In the genomic region with DNA sequence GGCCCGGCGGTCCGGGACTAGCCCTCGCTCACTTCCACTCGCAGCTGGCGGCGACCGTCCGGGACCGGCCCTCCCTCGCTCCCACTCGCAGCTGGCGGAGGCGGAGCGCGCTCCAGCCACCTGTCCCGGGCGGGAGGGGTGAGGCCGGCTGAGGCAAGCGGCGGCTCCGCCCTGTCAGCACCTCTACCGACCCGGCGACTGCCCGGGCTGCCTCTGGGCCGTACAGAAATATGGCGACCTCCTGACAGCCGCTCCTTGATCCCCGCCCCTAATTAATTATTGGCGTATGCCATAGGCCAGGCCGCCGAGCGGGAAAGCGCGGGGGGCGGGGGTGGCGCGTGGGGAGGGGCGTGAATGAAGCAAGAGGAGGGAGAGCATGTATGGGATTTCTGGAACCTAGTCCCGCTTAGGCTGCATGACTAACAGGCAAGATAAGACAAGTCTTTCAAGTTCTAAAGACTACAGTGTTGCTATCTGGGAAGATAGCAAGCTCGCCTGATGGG, we compare ENCODE assay signal across 1 cellular context.
TF ChIP-seq lines count a peak whose summit lies in the region.

TSS of gene MORC4 (minus strand) at position 200 of the 503 bp plus-strand sequence. CDS start 243 bp downstream, outside the sequence.

TF ChIP-seq in HEK293, 187 proteins besides CTCF, POLR2A, EP300 and RAD21 (continued from another document):
- TF ChIP-seq HOXA7 (CRISPR knock-in tag; IDR thresholded peaks at IDR 0.05; ENCODE audit: borderline replicate concordance) (no peak), ZNF670 (tag by site-specific recombination; IDR thresholded peaks at IDR 0.05; ENCODE audit: low read depth) (no peak), ZNF48 (tag by site-specific recombination; IDR thresholded peaks at IDR 0.05) (no peak), TCF7L2 (IDR thresholded peaks at IDR 0.05; ENCODE audit: borderline replicate concordance, low read depth, low read length) (0 out of 2 replicates have a peak, but pooled peaks have one; percentile 31), ZNF777 (tag by site-specific recombination; IDR thresholded peaks at IDR 0.05; ENCODE audit: borderline replicate concordance) (no peak), ZBTB21 (tag by site-specific recombination; IDR thresholded peaks at IDR 0.05) (no peak), ZNF658 (tag by site-specific recombination; IDR thresholded peaks at IDR 0.05) (no peak), ZNF513 (tag by site-specific recombination; IDR thresholded peaks at IDR 0.05) (no peak), ZNF16 (tag by site-specific recombination; IDR thresholded peaks at IDR 0.05; ENCODE audit: low read depth) (no peak), ZNF394 (tag by site-specific recombination; IDR thresholded peaks at IDR 0.05; ENCODE audit: borderline replicate concordance) (no peak), ZBTB20 (tag by site-specific recombination; IDR thresholded peaks at IDR 0.05) (peak; percentile 74; the same call in 1 of the 2 replicates), ZNF692 (tag by site-specific recombination; IDR thresholded peaks at IDR 0.05) (no peak), ZNF114 (tag by site-specific recombination; IDR thresholded peaks at IDR 0.05) (no peak), PRDM2 (tag by site-specific recombination; IDR thresholded peaks at IDR 0.05; ENCODE audit: borderline replicate concordance) (no peak), ZNF10 (tag by site-specific recombination; IDR thresholded peaks at IDR 0.05) (no peak), SP7 (tag by site-specific recombination; IDR thresholded peaks at IDR 0.05) (no peak), ZNF155 (tag by site-specific recombination; IDR thresholded peaks at IDR 0.05) (no peak), ZNF791 (tag by site-specific recombination; IDR thresholded peaks at IDR 0.05) (no peak), ZNF555 (tag by site-specific recombination; conservative IDR thresholded peaks at IDR 0.05) (no peak), ZNF433 (tag by site-specific recombination; IDR thresholded peaks at IDR 0.05; ENCODE audit: low read depth) (no peak), ZNF146 (tag by site-specific recombination; IDR thresholded peaks at IDR 0.05) (no peak), ZNF391 (tag by site-specific recombination; IDR thresholded peaks at IDR 0.05; ENCODE audit: borderline replicate concordance, low read depth) (no peak), ZNF302 (tag by site-specific recombination; IDR thresholded peaks at IDR 0.05; ENCODE audit: low read depth) (no peak), WT1 (tag by site-specific recombination; IDR thresholded peaks at IDR 0.05) (no peak), KLF8 (tag by site-specific recombination; IDR thresholded peaks at IDR 0.05) (peak; percentile 68), GLIS1 (tag by site-specific recombination; IDR thresholded peaks at IDR 0.05) (no peak; the same call in 1 of the 2 replicates), ZNF677 (tag by site-specific recombination; IDR thresholded peaks at IDR 0.05) (no peak)
- TF ChIP-seq, protein P1, sequence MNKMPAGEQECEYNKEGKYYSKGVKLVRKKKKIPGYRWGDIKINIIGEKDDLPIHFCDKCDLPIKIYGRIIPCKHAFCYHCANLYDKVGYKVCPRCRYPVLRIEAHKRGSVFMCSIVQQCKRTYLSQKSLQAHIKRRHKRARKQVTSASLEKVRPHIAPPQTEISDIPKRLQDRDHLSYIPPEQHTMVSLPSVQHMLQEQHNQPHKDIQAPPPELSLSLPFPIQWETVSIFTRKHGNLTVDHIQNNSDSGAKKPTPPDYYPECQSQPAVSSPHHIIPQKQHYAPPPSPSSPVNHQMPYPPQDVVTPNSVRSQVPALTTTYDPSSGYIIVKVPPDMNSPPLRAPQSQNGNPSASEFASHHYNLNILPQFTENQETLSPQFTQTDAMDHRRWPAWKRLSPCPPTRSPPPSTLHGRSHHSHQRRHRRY (tag by site-specific recombination; IDR thresholded peaks at IDR 0.05): no peak
- TF ChIP-seq, protein P2, sequence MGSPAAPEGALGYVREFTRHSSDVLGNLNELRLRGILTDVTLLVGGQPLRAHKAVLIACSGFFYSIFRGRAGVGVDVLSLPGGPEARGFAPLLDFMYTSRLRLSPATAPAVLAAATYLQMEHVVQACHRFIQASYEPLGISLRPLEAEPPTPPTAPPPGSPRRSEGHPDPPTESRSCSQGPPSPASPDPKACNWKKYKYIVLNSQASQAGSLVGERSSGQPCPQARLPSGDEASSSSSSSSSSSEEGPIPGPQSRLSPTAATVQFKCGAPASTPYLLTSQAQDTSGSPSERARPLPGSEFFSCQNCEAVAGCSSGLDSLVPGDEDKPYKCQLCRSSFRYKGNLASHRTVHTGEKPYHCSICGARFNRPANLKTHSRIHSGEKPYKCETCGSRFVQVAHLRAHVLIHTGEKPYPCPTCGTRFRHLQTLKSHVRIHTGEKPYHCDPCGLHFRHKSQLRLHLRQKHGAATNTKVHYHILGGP (tag by site-specific recombination; IDR thresholded peaks at IDR 0.05): no peak
- TF ChIP-seq, protein P3, sequence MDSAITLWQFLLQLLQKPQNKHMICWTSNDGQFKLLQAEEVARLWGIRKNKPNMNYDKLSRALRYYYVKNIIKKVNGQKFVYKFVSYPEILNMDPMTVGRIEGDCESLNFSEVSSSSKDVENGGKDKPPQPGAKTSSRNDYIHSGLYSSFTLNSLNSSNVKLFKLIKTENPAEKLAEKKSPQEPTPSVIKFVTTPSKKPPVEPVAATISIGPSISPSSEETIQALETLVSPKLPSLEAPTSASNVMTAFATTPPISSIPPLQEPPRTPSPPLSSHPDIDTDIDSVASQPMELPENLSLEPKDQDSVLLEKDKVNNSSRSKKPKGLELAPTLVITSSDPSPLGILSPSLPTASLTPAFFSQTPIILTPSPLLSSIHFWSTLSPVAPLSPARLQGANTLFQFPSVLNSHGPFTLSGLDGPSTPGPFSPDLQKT (IDR thresholded peaks at IDR 0.05; ENCODE audit: borderline replicate concordance, low read depth, low read length): no peak
- TF ChIP-seq, protein P4, sequence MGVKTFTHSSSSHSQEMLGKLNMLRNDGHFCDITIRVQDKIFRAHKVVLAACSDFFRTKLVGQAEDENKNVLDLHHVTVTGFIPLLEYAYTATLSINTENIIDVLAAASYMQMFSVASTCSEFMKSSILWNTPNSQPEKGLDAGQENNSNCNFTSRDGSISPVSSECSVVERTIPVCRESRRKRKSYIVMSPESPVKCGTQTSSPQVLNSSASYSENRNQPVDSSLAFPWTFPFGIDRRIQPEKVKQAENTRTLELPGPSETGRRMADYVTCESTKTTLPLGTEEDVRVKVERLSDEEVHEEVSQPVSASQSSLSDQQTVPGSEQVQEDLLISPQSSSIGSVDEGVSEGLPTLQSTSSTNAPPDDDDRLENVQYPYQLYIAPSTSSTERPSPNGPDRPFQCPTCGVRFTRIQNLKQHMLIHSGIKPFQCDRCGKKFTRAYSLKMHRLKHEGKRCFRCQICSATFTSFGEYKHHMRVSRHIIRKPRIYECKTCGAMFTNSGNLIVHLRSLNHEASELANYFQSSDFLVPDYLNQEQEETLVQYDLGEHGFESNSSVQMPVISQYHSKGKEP (tag by site-specific recombination; IDR thresholded peaks at IDR 0.05): no peak
- TF ChIP-seq, protein P5, sequence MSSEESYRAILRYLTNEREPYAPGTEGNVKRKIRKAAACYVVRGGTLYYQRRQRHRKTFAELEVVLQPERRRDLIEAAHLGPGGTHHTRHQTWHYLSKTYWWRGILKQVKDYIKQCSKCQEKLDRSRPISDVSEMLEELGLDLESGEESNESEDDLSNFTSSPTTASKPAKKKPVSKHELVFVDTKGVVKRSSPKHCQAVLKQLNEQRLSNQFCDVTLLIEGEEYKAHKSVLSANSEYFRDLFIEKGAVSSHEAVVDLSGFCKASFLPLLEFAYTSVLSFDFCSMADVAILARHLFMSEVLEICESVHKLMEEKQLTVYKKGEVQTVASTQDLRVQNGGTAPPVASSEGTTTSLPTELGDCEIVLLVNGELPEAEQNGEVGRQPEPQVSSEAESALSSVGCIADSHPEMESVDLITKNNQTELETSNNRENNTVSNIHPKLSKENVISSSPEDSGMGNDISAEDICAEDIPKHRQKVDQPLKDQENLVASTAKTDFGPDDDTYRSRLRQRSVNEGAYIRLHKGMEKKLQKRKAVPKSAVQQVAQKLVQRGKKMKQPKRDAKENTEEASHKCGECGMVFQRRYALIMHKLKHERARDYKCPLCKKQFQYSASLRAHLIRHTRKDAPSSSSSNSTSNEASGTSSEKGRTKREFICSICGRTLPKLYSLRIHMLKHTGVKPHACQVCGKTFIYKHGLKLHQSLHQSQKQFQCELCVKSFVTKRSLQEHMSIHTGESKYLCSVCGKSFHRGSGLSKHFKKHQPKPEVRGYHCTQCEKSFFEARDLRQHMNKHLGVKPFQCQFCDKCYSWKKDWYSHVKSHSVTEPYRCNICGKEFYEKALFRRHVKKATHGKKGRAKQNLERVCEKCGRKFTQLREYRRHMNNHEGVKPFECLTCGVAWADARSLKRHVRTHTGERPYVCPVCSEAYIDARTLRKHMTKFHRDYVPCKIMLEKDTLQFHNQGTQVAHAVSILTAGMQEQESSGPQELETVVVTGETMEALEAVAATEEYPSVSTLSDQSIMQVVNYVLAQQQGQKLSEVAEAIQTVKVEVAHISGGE (tag by site-specific recombination; conservative IDR thresholded peaks at IDR 0.05; ENCODE audit: low read depth): no peak
- TF ChIP-seq, protein P6, sequence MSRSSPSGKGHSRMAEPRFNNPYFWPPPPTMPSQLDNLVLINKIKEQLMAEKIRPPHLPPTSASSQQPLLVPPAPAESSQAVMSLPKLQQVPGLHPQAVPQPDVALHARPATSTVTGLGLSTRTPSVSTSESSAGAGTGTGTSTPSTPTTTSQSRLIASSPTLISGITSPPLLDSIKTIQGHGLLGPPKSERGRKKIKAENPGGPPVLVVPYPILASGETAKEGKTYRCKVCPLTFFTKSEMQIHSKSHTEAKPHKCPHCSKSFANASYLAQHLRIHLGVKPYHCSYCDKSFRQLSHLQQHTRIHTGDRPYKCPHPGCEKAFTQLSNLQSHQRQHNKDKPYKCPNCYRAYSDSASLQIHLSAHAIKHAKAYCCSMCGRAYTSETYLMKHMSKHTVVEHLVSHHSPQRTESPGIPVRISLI (tag by site-specific recombination; IDR thresholded peaks at IDR 0.05): no peak
